21 cellular contexts compared by ENCODE assay signal in genomic region chr3:23115171-23115877, GRCh38.
DNase-seq lines count a peak whose midpoint lies in the region; ATAC-seq lines count a peak whose summit lies in the region.
"Had no signal": no experiment of that assay in that cellular context is flagged by ENCODE, and none has a peak within 500 bp of the region (broad histone marks: within the 10 kb centered on the region; RNA-seq: fewer than 3 reads in every experiment).

No MANE protein-coding gene starts in this region.

- peaks cover 1 to 3% of the 10 kb centered on the region in 2 donors for H3K4me1 ChIP-seq in aorta (ENCODE audit: control insufficient read depth in 1 of 2, insufficient read depth in 2 of 2, low read length in 2 of 2)
- H3K4me1 ChIP-seq: body of pancreas, Peyer's patch, testis had no signal

- no peak overlapping the region for H3K27ac ChIP-seq in aorta (ENCODE audit: low read depth in 1 of 2, low read length in 2 of 2)
- H3K27ac ChIP-seq: BLaER1 treated with 17β-estradiol and CSF1 and Interleukin-3, amounts not matched to agents 10 nM and 100 nM; body of pancreas; Peyer's patch; testis had no signal

- 51 to 52% methylated on average over 3 of the region's 3 CpGs for WGBS in aorta, 2 donors

- DNase-seq in H4 (ENCODE audit: low spot score) (peak; percentile 23), MV-4-11 (lab: John Stamatoyannopoulos, UW) (peak; percentile 8), amniotic epithelial cell (ENCODE audit: low read depth) (peak; percentile 3), renal cortical epithelial cell (ENCODE audit: low read depth) (peak; percentile 16), kidney glomerular epithelial cell (lab: John Stamatoyannopoulos, UW) (no peak), aorta (no peak)
- DNase-seq: activated T-cell treated with anti-CD3 and anti-CD28 coated beads, Interleukin-2, amount 50 U/mL, for 72 hours; body of pancreas; erythroblast; Karpas-422; naive thymus-derived CD4-positive, alpha-beta T cell; NCI-H187 treated with DMSO at 0.1 percent for 48 hours; NCI-H510A treated with DMSO at 0.1 percent for 48 hours; Peyer's patch; stimulated activated CD4-positive, alpha-beta T cell treated with anti-CD3 and anti-CD28 coated beads, Interleukin-4, amount 100 ng/mL, for 4 hours; stimulated activated CD8-positive, alpha-beta memory T cell treated with anti-CD3 and anti-CD28 coated beads, Interleukin-4, amount 100 ng/mL, for 48 hours; testis had no signal

- H3K36me3 ChIP-seq in aorta (ENCODE audit: control insufficient read depth in 1 of 2, insufficient read depth in 2 of 2, low read length in 1 of 2), result no peaks in the 10 kb centered on the region
- H3K36me3 ChIP-seq: BLaER1 treated with 17β-estradiol and CSF1 and Interleukin-3, amounts not matched to agents 10 nM and 100 nM; Peyer's patch had no signal

- H3K4me3 ChIP-seq in aorta (ENCODE audit: low read length in 2 of 2), result no peak overlapping the region
- H3K4me3 ChIP-seq: BLaER1 treated with 17β-estradiol and CSF1 and Interleukin-3, amounts not matched to agents 10 nM and 100 nM; body of pancreas; Peyer's patch; smooth muscle cell; testis had no signal

- no peaks in the 10 kb centered on the region for H3K9me3 ChIP-seq in aorta (ENCODE audit: control insufficient read depth, low read length)
- H3K9me3 ChIP-seq: BLaER1 treated with 17β-estradiol and CSF1 and Interleukin-3, amounts not matched to agents 10 nM and 100 nM; body of pancreas; Peyer's patch; testis had no signal

- H3K27me3 ChIP-seq in aorta (ENCODE audit: control insufficient read depth in 1 of 2, insufficient read depth in 2 of 2, low read length in 1 of 2), result no peaks in the 10 kb centered on the region
- H3K27me3 ChIP-seq: BLaER1 treated with 17β-estradiol and CSF1 and Interleukin-3, amounts not matched to agents 10 nM and 100 nM; body of pancreas; Peyer's patch; testis had no signal

- intact Hi-C loops in aorta (cut with DNase I), result no loop called here

- ATAC-seq in GM21515 (IDR thresholded peaks at IDR 0.05; ENCODE audit: unreplicated experiment) (no peak), aorta (ENCODE audit: low FRiP score) (no peak)
- ATAC-seq: activated naive CD4-positive, alpha-beta T cell treated with anti-CD3 and anti-CD28 coated beads, Interleukin-2, amount 50 U/mL, for 72 hours; activated T-cell treated with anti-CD3 and anti-CD28 coated beads, Interleukin-2, amount 50 U/mL, for 72 hours; body of pancreas; naive thymus-derived CD4-positive, alpha-beta T cell had no signal

Comparison
In these comparisons a context has a peak if more than half of its experiments do, and no peak if none do; other contexts are left out.
1. DNase-seq: peak in H4 (single experiment), MV-4-11 (single experiment), amniotic epithelial cell (single experiment) and renal cortical epithelial cell (single experiment); none in kidney glomerular epithelial cell (single experiment) and aorta (0 of 2).